Comparison of ENCODE assay signal across 22 cellular contexts in genomic region chr1:13760340-13760739, GRCh38.
A peak's percentile ranks its signal among the peaks of the same experiment; 100 is the strongest.
DNase-seq lines count a peak whose midpoint lies in the region; ATAC-seq, FAIRE-seq and TF ChIP-seq lines count a peak whose summit lies in the region.
"Had no signal": no experiment of that assay in that cellular context is flagged by ENCODE, and none has a peak within 500 bp of the region (broad histone marks: within the 10 kb centered on the region; RNA-seq: fewer than 3 reads in every experiment).

No MANE protein-coding gene starts in this region.

- no TSS peak for BruUV-seq in K562 (replicated peaks; lab: Mats Ljungman, UMichigan)

- no peak overlapping the region for H3K27ac ChIP-seq in K562 (ENCODE audit: extremely low read depth, low read depth, low read length)
- H3K27ac ChIP-seq in osteoblast (ENCODE audit: low read depth, low read length), result no peak overlapping the region
- H3K27ac ChIP-seq in foreskin keratinocyte, result no peak overlapping the region
- H3K27ac ChIP-seq: heart left ventricle, HL-60, left ventricle myocardium inferior, SJSA1, spleen, WERI-Rb-1 had no signal

- no peaks in the 10 kb centered on the region for H3K36me3 ChIP-seq in K562 (ENCODE audit: control insufficient read depth, insufficient read depth, low read length)
- H3K36me3 ChIP-seq in osteoblast (ENCODE audit: insufficient read depth, low read length), result no peaks in the 10 kb centered on the region
- H3K36me3 ChIP-seq: heart left ventricle, left ventricle myocardium inferior, SJSA1, WERI-Rb-1 had no signal

- TF ChIP-seq CTCF in K562 (IDR thresholded peaks at IDR 0.05 in 2 of 3, conservative IDR thresholded peaks at IDR 0.05 in 1 of 3; ENCODE audit: insufficient read depth in 2 of 3, low read depth in 1 of 3, low read length in 3 of 3), result no peak
- no peak for TF ChIP-seq CTCF in osteoblast (IDR thresholded peaks at IDR 0.05; ENCODE audit: extremely low read depth, low read depth, low read length)
- TF ChIP-seq CTCF in GM20000 (IDR thresholded peaks at IDR 0.05; ENCODE audit: extremely low read depth, missing control alignments), result no peak
- TF ChIP-seq CTCF in foreskin keratinocyte (conservative IDR thresholded peaks at IDR 0.05), result no peak

- TF ChIP-seq POLR2A in GM12892 (IDR thresholded peaks at IDR 0.05; ENCODE audit: low read depth, low read length), result no peak
- TF ChIP-seq POLR2A in K562 (conservative IDR thresholded peaks at IDR 0.05), result no peak

- POLR2A ChIA-PET in activated CD4-positive, alpha-beta memory T cell treated with anti-CD3 and anti-CD28 coated beads for 36 hours (lab: Charles Lee), result no interaction called here
- POLR2A ChIA-PET in activated CD4-positive, alpha-beta memory T cell treated with anti-CD3 and anti-CD28 coated beads, Interleukin-2, amount 10 ng/mL, durations not matched to agents 7 days and 5 days (lab: Charles Lee), result interaction anchor here (4.9 kb wide), 1 partner anchor 11 kb away, joined by 21 read pairs; no protein-coding TSS in a partner anchor
- POLR2A ChIA-PET in K562 (lab: Yijun Ruan, JAX), result interaction anchor here (0.6 to 1.3 kb wide), 2 partner anchors 10 to 29 kb away, joined by 3 to 5 read pairs; no protein-coding TSS in a partner anchor

- H3K4me2 ChIP-seq in K562 (ENCODE audit: insufficient read depth, low read length) (no peak overlapping the region), osteoblast (ENCODE audit: insufficient read depth, low read length) (no peak overlapping the region)

- peak; percentile 27 for FAIRE-seq in GM12892 (lab: Jason Lieb, UNC)
- no peak for FAIRE-seq in K562 (lab: Jason Lieb, UNC)
- FAIRE-seq: endometrium had no signal

- peak overlapping the region; percentile 8 for H3K27ac Mint-ChIP-seq in activated CD4-positive, alpha-beta memory T cell treated with anti-CD3 and anti-CD28 coated beads for 36 hours
- no peak overlapping the region for H3K27ac Mint-ChIP-seq in activated CD4-positive, alpha-beta memory T cell treated with anti-CD3 and anti-CD28 coated beads, Interleukin-2, amount 10 ng/mL, durations not matched to agents 7 days and 5 days
- H3K27ac Mint-ChIP-seq: activated naive CD8-positive, alpha-beta T cell treated with anti-CD3 and anti-CD28 coated beads, Interleukin-2, amount 10 ng/mL, durations not matched to agents 7 days and 5 days; T-helper 1 cell treated with Interleukin-12 subunit alpha and Interleukin-12 subunit beta and Interleukin-4 antibody, amounts not matched to agents 30 μg/mL and 1 μg/mL, for 36 hours had no signal

- H3K4me1 ChIP-seq in K562 (replicated peaks in 1 of 2; ENCODE audit: control insufficient read depth in 2 of 2, insufficient read depth in 2 of 2, low read length in 2 of 2) (peaks cover 0 to 20% of the 10 kb centered on the region in 2 experiments; a peak in 3 of 5 replicates), osteoblast (ENCODE audit: insufficient read depth, low read length) (peaks cover 22% of the 10 kb centered on the region), foreskin keratinocyte (peaks cover 55% of the 10 kb centered on the region)

- H3K79me2 ChIP-seq in K562 (ENCODE audit: control insufficient read depth, insufficient read depth, low read length) (peaks cover 96% of the 10 kb centered on the region), osteoblast (ENCODE audit: insufficient read depth, low read length) (peaks cover 94% of the 10 kb centered on the region)

- 98% methylated on average over 2 of the region's 2 CpGs for WGBS in K562 (ENCODE audit: insufficient coverage, low coverage, missing lambda C conversion rate)

- H3K9ac ChIP-seq in K562 (ENCODE audit: insufficient read depth in 1 of 2, low read depth in 2 of 2, low read length in 2 of 2), result no peak overlapping the region

- TF ChIP-seq EP300 in K562 (IDR thresholded peaks at IDR 0.05; ENCODE audit: low read length), result no peak

- H3K9me3 ChIP-seq in K562 (replicated peaks; ENCODE audit: control insufficient read depth, insufficient read depth, low read depth, low read length) (no peaks in the 10 kb centered on the region), osteoblast (ENCODE audit: low read depth, low read length) (no peaks in the 10 kb centered on the region)
- H3K9me3 ChIP-seq: heart left ventricle, left ventricle myocardium inferior, SJSA1, spleen had no signal

- H3K9me3 Mint-ChIP-seq in activated CD4-positive, alpha-beta memory T cell treated with anti-CD3 and anti-CD28 coated beads for 36 hours, result no peaks in the 10 kb centered on the region
- no peaks in the 10 kb centered on the region for H3K9me3 Mint-ChIP-seq in activated CD4-positive, alpha-beta memory T cell treated with anti-CD3 and anti-CD28 coated beads, Interleukin-2, amount 10 ng/mL, durations not matched to agents 7 days and 5 days
- H3K9me3 Mint-ChIP-seq: activated naive CD8-positive, alpha-beta T cell treated with anti-CD3 and anti-CD28 coated beads, Interleukin-2, amount 10 ng/mL, durations not matched to agents 7 days and 5 days; T-helper 1 cell treated with Interleukin-12 subunit alpha and Interleukin-12 subunit beta and Interleukin-4 antibody, amounts not matched to agents 30 μg/mL and 1 μg/mL, for 36 hours had no signal

- H4K20me1 ChIP-seq in K562 (replicated peaks; ENCODE audit: control insufficient read depth, insufficient read depth, low read length) (peaks cover 44% of the 10 kb centered on the region), osteoblast (ENCODE audit: insufficient read depth, low read length) (peaks cover 66% of the 10 kb centered on the region)

- DNase-seq in activated CD4-positive, alpha-beta memory T cell treated with anti-CD3 and anti-CD28 coated beads for 36 hours, result no peak
- no peak for DNase-seq in activated CD4-positive, alpha-beta memory T cell treated with anti-CD3 and anti-CD28 coated beads, Interleukin-2, amount 10 ng/mL, durations not matched to agents 7 days and 5 days
- DNase-seq in GM12892 (ENCODE audit: insufficient read length) (no peak), K562 (ENCODE audit: extremely low read depth in 1 of 4, low spot score in 3 of 4) (no peak), osteoblast (ENCODE audit: insufficient read length, low spot score, missing footprints) (peak; percentile 11), GM20000 (ENCODE audit: low spot score) (no peak), foreskin keratinocyte (no peak), globus pallidus (ENCODE audit: low spot score) (no peak)
- DNase-seq: activated naive CD8-positive, alpha-beta T cell treated with anti-CD3 and anti-CD28 coated beads, Interleukin-2, amount 10 ng/mL, durations not matched to agents 7 days and 5 days; GDM1; heart left ventricle; IMR-90; left ventricle myocardium inferior; MM.1S; NCI-H774; spleen; stimulated activated CD4-positive, alpha-beta T cell treated with anti-CD3 and anti-CD28 coated beads, Interleukin-4, amount 100 ng/mL, for 4 hours; WERI-Rb-1 had no signal

- intact Hi-C loops in activated CD4-positive, alpha-beta memory T cell treated with anti-CD3 and anti-CD28 coated beads for 36 hours (cut with micrococcal nuclease), result no loop called here
- intact Hi-C loops in K562 (cut with micrococcal nuclease), result no loop called here

- H3K27me3 ChIP-seq in K562 (ENCODE audit: control insufficient read depth in 2 of 2, insufficient read depth in 2 of 2, low read length in 2 of 2) (no peaks in the 10 kb centered on the region), osteoblast (ENCODE audit: insufficient read depth, low read length) (no peaks in the 10 kb centered on the region), foreskin keratinocyte (no peaks in the 10 kb centered on the region)
- H3K27me3 ChIP-seq: heart left ventricle, SJSA1, spleen had no signal

- H3K36me3 Mint-ChIP-seq in activated CD4-positive, alpha-beta memory T cell treated with anti-CD3 and anti-CD28 coated beads for 36 hours, result peaks cover 11% of the 10 kb centered on the region
- peaks cover 18% of the 10 kb centered on the region for H3K36me3 Mint-ChIP-seq in activated CD4-positive, alpha-beta memory T cell treated with anti-CD3 and anti-CD28 coated beads, Interleukin-2, amount 10 ng/mL, durations not matched to agents 7 days and 5 days (ENCODE audit: low read depth)

- no peak for TF ChIP-seq RAD21 in K562 (CRISPR knock-in tag; conservative IDR thresholded peaks at IDR 0.05 in 1 of 2, IDR thresholded peaks at IDR 0.05 in 1 of 2)

- no peak overlapping the region for H3K4me3 Mint-ChIP-seq in activated CD4-positive, alpha-beta memory T cell treated with anti-CD3 and anti-CD28 coated beads for 36 hours
- no peak overlapping the region for H3K4me3 Mint-ChIP-seq in activated CD4-positive, alpha-beta memory T cell treated with anti-CD3 and anti-CD28 coated beads, Interleukin-2, amount 10 ng/mL, durations not matched to agents 7 days and 5 days
- H3K4me3 Mint-ChIP-seq: activated naive CD8-positive, alpha-beta T cell treated with anti-CD3 and anti-CD28 coated beads, Interleukin-2, amount 10 ng/mL, durations not matched to agents 7 days and 5 days; T-helper 1 cell treated with Interleukin-12 subunit alpha and Interleukin-12 subunit beta and Interleukin-4 antibody, amounts not matched to agents 30 μg/mL and 1 μg/mL, for 36 hours had no signal

- in situ Hi-C loops in K562 (cut with MboI), result no loop called here

- H3K9me1 ChIP-seq in K562 (ENCODE audit: control insufficient read depth, insufficient read depth, low read length), result peaks cover 3% of the 10 kb centered on the region

- H3K27me3 Mint-ChIP-seq in activated CD4-positive, alpha-beta memory T cell treated with anti-CD3 and anti-CD28 coated beads for 36 hours, result no peaks in the 10 kb centered on the region
- no peaks in the 10 kb centered on the region for H3K27me3 Mint-ChIP-seq in activated CD4-positive, alpha-beta memory T cell treated with anti-CD3 and anti-CD28 coated beads, Interleukin-2, amount 10 ng/mL, durations not matched to agents 7 days and 5 days
- H3K27me3 Mint-ChIP-seq: activated naive CD8-positive, alpha-beta T cell treated with anti-CD3 and anti-CD28 coated beads, Interleukin-2, amount 10 ng/mL, durations not matched to agents 7 days and 5 days had no signal

- H3K4me3 ChIP-seq in K562, result no peak overlapping the region
- no peak overlapping the region for H3K4me3 ChIP-seq in osteoblast (ENCODE audit: insufficient read depth, low read length)
- H3K4me3 ChIP-seq: heart left ventricle, left ventricle myocardium inferior, SJSA1, spleen had no signal

- CTCF ChIA-PET in activated CD4-positive, alpha-beta memory T cell treated with anti-CD3 and anti-CD28 coated beads for 36 hours (lab: Charles Lee), result interaction anchor here (1.1 kb wide), 1 partner anchor 11 kb away, joined by 4 read pairs; no protein-coding TSS in a partner anchor
- CTCF ChIA-PET in activated CD4-positive, alpha-beta memory T cell treated with anti-CD3 and anti-CD28 coated beads, Interleukin-2, amount 10 ng/mL, durations not matched to agents 7 days and 5 days (lab: Charles Lee), result interaction anchor here (1.0 to 1.1 kb wide), 2 partner anchors 8 to 11 kb away, joined by 3 to 4 read pairs; no protein-coding TSS in a partner anchor
- CTCF ChIA-PET in K562 (lab: Yijun Ruan, JAX; ENCODE audit: low intra/inter-chr PET ratio), result no interaction called here

- peaks cover 87% of the 10 kb centered on the region for H3K4me1 Mint-ChIP-seq in activated CD4-positive, alpha-beta memory T cell treated with anti-CD3 and anti-CD28 coated beads for 36 hours (ENCODE audit: low read depth)
- peaks cover 59% of the 10 kb centered on the region for H3K4me1 Mint-ChIP-seq in activated CD4-positive, alpha-beta memory T cell treated with anti-CD3 and anti-CD28 coated beads, Interleukin-2, amount 10 ng/mL, durations not matched to agents 7 days and 5 days

- no peak overlapping the region for H2AFZ ChIP-seq in K562 (ENCODE audit: low read depth, low read length)
- H2AFZ ChIP-seq in osteoblast (ENCODE audit: low read length), result no peak overlapping the region

- ATAC-seq in K562, result no peak
- no peak for ATAC-seq in foreskin keratinocyte
- ATAC-seq: heart left ventricle had no signal
